ENCODE assay signal across 29 cellular contexts in genomic region chr13:50577806-50578205, GRCh38.
"Had no signal": no experiment of that assay in that cellular context is flagged by ENCODE, and none has a peak within 500 bp of the region (broad histone marks: within the 10 kb centered on the region; RNA-seq: fewer than 3 reads in every experiment).

No MANE protein-coding gene starts in this region.

- DNase-seq: activated CD4-positive, alpha-beta T cell treated with anti-CD3 and anti-CD28 coated beads for 4 hours; activated CD4-positive, alpha-beta T cell treated with anti-CD3 and anti-CD28 coated beads, Interleukin-2, amount 50 U/mL, for 1 hour; activated CD4-positive, alpha-beta T cell treated with anti-CD3 and anti-CD28 coated beads, Interleukin-2, amount 50 U/mL, for 48 hours; activated CD4-positive, CD25-positive, alpha-beta regulatory T cell; activated CD4-positive, CD25-positive, alpha-beta regulatory T cell treated with anti-CD3 and anti-CD28 coated beads, Interleukin-2, amount 50 U/mL, for 72 hours; activated CD8-positive, alpha-beta memory T cell treated with anti-CD3 and anti-CD28 coated beads for 24 hours; activated CD8-positive, alpha-beta T cell treated with anti-CD3 and anti-CD28 coated beads for 36 hours; activated effector memory CD4-positive, alpha-beta T cell treated with Interleukin-2 at 50 U/mL for 16 hours; activated gamma-delta T cell treated with Interleukin-2 at 50 U/mL for 16 hours; activated naive CD4-positive, alpha-beta T cell treated with anti-CD3 and anti-CD28 coated beads for 36 hours; activated naive CD8-positive, alpha-beta T cell treated with anti-CD3 and anti-CD28 coated beads for 36 hours; activated naive CD8-positive, alpha-beta T cell treated with anti-CD3 and anti-CD28 coated beads, Interleukin-2, amount 50 U/mL, for 24 hours; activated T-cell treated with anti-CD3 and anti-CD28 coated beads, Interleukin-2, amount 50 U/mL, for 4 hours; adrenal gland; amygdala; aorta; body of pancreas; caudate nucleus; cortex of kidney; dermis blood vessel endothelial cell; effector CD4-positive, alpha-beta T cell; effector memory CD8-positive, alpha-beta T cell; erythroblast; foreskin keratinocyte; gastrocnemius medialis; glutamatergic neuron; heart left ventricle; T-helper 2 cell had no signal

- ATAC-seq: activated CD8-positive, alpha-beta T cell treated with anti-CD3 and anti-CD28 coated beads for 36 hours; activated naive CD8-positive, alpha-beta T cell treated with anti-CD3 and anti-CD28 coated beads, Interleukin-2, amount 50 U/mL, for 24 hours; activated T-cell treated with anti-CD3 and anti-CD28 coated beads, Interleukin-2, amount 50 U/mL, for 4 hours; activated T-helper 17 cell treated with anti-CD3 and anti-CD28 coated beads, Interleukin-2, amount 50 U/mL, for 72 hours; body of pancreas; effector memory CD8-positive, alpha-beta T cell; foreskin keratinocyte; gastrocnemius medialis; heart left ventricle had no signal
